ENCODE assay signal across 14 cellular contexts in the genomic region with DNA sequence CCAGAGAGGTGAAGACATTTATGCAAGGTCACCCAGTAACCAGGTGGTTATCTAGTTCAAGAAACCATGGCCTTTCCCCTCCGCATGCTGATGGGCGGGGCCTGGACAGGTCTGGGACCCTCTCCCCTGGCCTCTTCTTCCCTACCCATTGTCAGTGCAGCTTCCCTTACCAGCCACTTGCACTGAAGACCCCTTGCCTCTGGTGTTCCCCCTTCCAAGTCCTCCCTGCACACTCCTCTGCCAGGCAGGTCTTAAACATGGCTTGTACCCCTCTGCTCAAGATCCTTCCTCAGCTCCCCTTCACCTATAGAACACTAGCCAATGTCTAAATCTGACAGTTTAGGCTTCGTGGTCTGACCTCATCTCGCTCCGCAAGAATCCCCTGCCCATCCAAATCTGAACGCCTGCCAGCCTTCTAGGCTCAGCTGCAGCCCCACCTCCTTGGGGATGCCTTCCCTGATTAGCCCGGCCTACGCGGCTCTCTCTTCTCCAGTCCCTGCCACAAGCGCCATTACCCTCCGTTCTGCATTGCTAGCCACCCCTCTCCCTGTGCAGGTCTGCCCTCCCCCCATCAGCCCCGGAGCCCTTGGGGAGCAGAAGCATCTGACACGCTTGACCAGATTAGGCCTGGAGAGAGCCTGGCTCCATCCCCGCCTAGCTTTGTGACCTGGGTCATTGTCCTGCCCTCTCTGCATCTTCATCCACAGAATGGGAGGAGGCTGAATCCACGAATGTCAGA.
DNase-seq lines count a peak whose midpoint lies in the region; ATAC-seq and TF ChIP-seq lines count a peak whose summit lies in the region.
"Had no signal": no experiment of that assay in that cellular context is flagged by ENCODE, and none has a peak within 500 bp of the region (broad histone marks: within the 10 kb centered on the region; RNA-seq: fewer than 3 reads in every experiment).

No MANE protein-coding gene starts in this region.

- H3K4me1 ChIP-seq in left ventricle myocardium inferior, result peaks cover 3% of the 10 kb centered on the region
- H3K4me1 ChIP-seq in prostate gland (replicated peaks), result no peaks in the 10 kb centered on the region
- H3K4me1 ChIP-seq: Caco-2 had no signal

- H3K36me3 ChIP-seq in left ventricle myocardium inferior (no peaks in the 10 kb centered on the region), prostate gland (no peaks in the 10 kb centered on the region)

- peak overlapping the region; percentile 76 for H3K27ac Mint-ChIP-seq in progenitor cell of endocrine pancreas
- H3K27ac Mint-ChIP-seq: activated CD4-positive, alpha-beta T cell treated with anti-CD3 and anti-CD28 coated beads, Interleukin-2, amount 10 ng/mL, durations not matched to agents 7 days and 5 days had no signal

- H3K27me3 ChIP-seq in left ventricle myocardium inferior (ENCODE audit: low read depth) (peaks cover 38% of the 10 kb centered on the region), prostate gland (replicated peaks; ENCODE audit: insufficient read depth) (no peaks in the 10 kb centered on the region)

- WGBS in prostate gland, result 58% methylated on average over 15 of the region's 15 CpGs

- TF ChIP-seq POLR2A in prostate gland (IDR thresholded peaks at IDR 0.05), result no peak

- H3K9me3 Mint-ChIP-seq in progenitor cell of endocrine pancreas (ENCODE audit: low read depth), result no peaks in the 10 kb centered on the region
- H3K9me3 Mint-ChIP-seq: activated CD4-positive, alpha-beta T cell treated with anti-CD3 and anti-CD28 coated beads, Interleukin-2, amount 10 ng/mL, durations not matched to agents 7 days and 5 days had no signal

- no peaks in the 10 kb centered on the region for H3K36me3 Mint-ChIP-seq in progenitor cell of endocrine pancreas (ENCODE audit: insufficient read depth)

- intact Hi-C loops in left ventricle myocardium inferior (cut with micrococcal nuclease), result no loop called here
- intact Hi-C loops in prostate gland (cut with DNase I), result no loop called here

- DNase-seq in GM03348 (ENCODE audit: low spot score) (peak; percentile 24), RPMI7951 (ENCODE audit: low read depth) (peak; percentile 48), left ventricle myocardium inferior (peak; percentile 34), progenitor cell of endocrine pancreas (ENCODE audit: low spot score, unreplicated experiment) (no peak), NCI-H1048 (lab: John Stamatoyannopoulos, UW) (no peak), prostate gland (ENCODE audit: low spot score) (no peak)
- no peak for DNase-seq in stimulated activated CD4-positive, alpha-beta T cell treated with anti-CD3 and anti-CD28 coated beads, Interleukin-12 subunit alpha, Interleukin-12 subunit beta, amount 100 ng/mL, for 4 hours
- DNase-seq: activated CD4-positive, alpha-beta T cell treated with anti-CD3 and anti-CD28 coated beads, Interleukin-2, amount 10 ng/mL, durations not matched to agents 7 days and 5 days; NCI-H524; stimulated activated naive CD4-positive, alpha-beta T cell treated with Interleukin-2 at 50 U/mL for 16 hours; SW 1271 had no signal

- H3K9me3 ChIP-seq in left ventricle myocardium inferior (replicated peaks), result no peaks in the 10 kb centered on the region
- H3K9me3 ChIP-seq in prostate gland, result no peaks in the 10 kb centered on the region
- H3K9me3 ChIP-seq: Caco-2 had no signal

- peaks cover 44% of the 10 kb centered on the region for H3K27me3 Mint-ChIP-seq in progenitor cell of endocrine pancreas

- no peak overlapping the region for H3K4me3 Mint-ChIP-seq in progenitor cell of endocrine pancreas (ENCODE audit: low read depth)
- H3K4me3 Mint-ChIP-seq: activated CD4-positive, alpha-beta T cell treated with anti-CD3 and anti-CD28 coated beads, Interleukin-2, amount 10 ng/mL, durations not matched to agents 7 days and 5 days had no signal

- TF ChIP-seq CTCF in left ventricle myocardium inferior (IDR thresholded peaks at IDR 0.05; ENCODE audit: borderline replicate concordance) (no peak), progenitor cell of endocrine pancreas (IDR thresholded peaks at IDR 0.05; ENCODE audit: unreplicated experiment) (no peak), prostate gland (IDR thresholded peaks at IDR 0.05) (no peak)

- H3K4me1 Mint-ChIP-seq in progenitor cell of endocrine pancreas (ENCODE audit: low read depth), result peaks cover under 1% of the 10 kb centered on the region
- H3K4me1 Mint-ChIP-seq: activated CD4-positive, alpha-beta T cell treated with anti-CD3 and anti-CD28 coated beads, Interleukin-2, amount 10 ng/mL, durations not matched to agents 7 days and 5 days had no signal

- H3K4me3 ChIP-seq in left ventricle myocardium inferior, result no peak overlapping the region
- H3K4me3 ChIP-seq in prostate gland, result no peak overlapping the region
- H3K4me3 ChIP-seq: GM12878 had no signal

- no peak overlapping the region for H3K27ac ChIP-seq in left ventricle myocardium inferior (replicated peaks)
- no peak overlapping the region for H3K27ac ChIP-seq in prostate gland

- no peak for ATAC-seq in GM21717 (IDR thresholded peaks at IDR 0.05; ENCODE audit: unreplicated experiment)
- ATAC-seq: GM12878 had no signal

Comparison
In these comparisons a context has a peak if more than half of its experiments do, and no peak if none do; other contexts are left out.
1. DNase-seq: peak in GM03348 (single experiment), RPMI7951 (single experiment) and left ventricle myocardium inferior (single experiment); none in progenitor cell of endocrine pancreas (single experiment), NCI-H1048 (single experiment), stimulated activated CD4-positive, alpha-beta T cell treated with anti-CD3 and anti-CD28 coated beads, Interleukin-12 subunit alpha, Interleukin-12 subunit beta, amount 100 ng/mL, for 4 hours (single experiment) and prostate gland (single experiment).